In genomic region chr1:32393832-32394140, GRCh38 we compare ENCODE assay signal across 8 cellular contexts. TPM values are rescaled to one million over a fixed set of nuclear protein-coding genes. Genes with fewer than 3 reads are reported as not detected.
DNase-seq lines count a peak whose midpoint lies in the region; ATAC-seq and TF ChIP-seq lines count a peak whose summit lies in the region.

No MANE protein-coding gene starts in this region.

- peaks cover 0 to 1% of the 10 kb centered on the region in 2 donors for H3K27me3 Mint-ChIP-seq in CD4-positive, alpha-beta memory T cell

- H3K4me1 ChIP-seq in CD4-positive, alpha-beta memory T cell (ENCODE audit: insufficient read depth, low read length): peaks cover 43% of the 10 kb centered on the region
- H3K4me1 ChIP-seq in ascending aorta: peaks cover 9 to 24% of the 10 kb centered on the region in 2 donors
- H3K4me1 ChIP-seq in iPS-20b (ENCODE audit: insufficient read depth, low read length): peaks cover 6% of the 10 kb centered on the region

- peak overlapping the region; percentile 92 to 100 (median 100) for H3K27ac Mint-ChIP-seq in CD4-positive, alpha-beta memory T cell

- peaks cover 0 to 17% of the 10 kb centered on the region in 2 donors for H3K36me3 Mint-ChIP-seq in CD4-positive, alpha-beta memory T cell

- ATAC-seq in GM21529 (IDR thresholded peaks at IDR 0.05; ENCODE audit: unreplicated experiment) (peak; percentile 6), GM21360 (IDR thresholded peaks at IDR 0.05; ENCODE audit: unreplicated experiment) (no peak)

- POLR2A ChIA-PET in CD4-positive, alpha-beta memory T cell (lab: Charles Lee; ENCODE audit: partially characterized antibody): interaction anchor here (0.6 to 2.3 kb wide), 29 partner anchors 8 to 1097 kb away, joined by 3 to 29 read pairs (median 5); partner anchors contain the start of genes CCDC28B, IQCC, KHDRBS1 and KPNA6

- peak overlapping the region; percentile 94 for H3K9ac ChIP-seq in iPS-20b (ENCODE audit: low read depth, low read length)

- H3K27me3 ChIP-seq in CD4-positive, alpha-beta memory T cell (ENCODE audit: insufficient read depth, low read length): no peaks in the 10 kb centered on the region
- no peaks in the 10 kb centered on the region for H3K27me3 ChIP-seq in ascending aorta
- H3K27me3 ChIP-seq in iPS-20b (ENCODE audit: insufficient read depth, low read length): no peaks in the 10 kb centered on the region

- peaks cover 27% of the 10 kb centered on the region for H3K36me3 ChIP-seq in CD4-positive, alpha-beta memory T cell (ENCODE audit: insufficient read depth, low read length)
- H3K36me3 ChIP-seq in ascending aorta (peaks cover 23 to 29% of the 10 kb centered on the region in 2 donors), iPS-20b (ENCODE audit: insufficient read depth, low read depth, low read length) (peaks cover 38% of the 10 kb centered on the region)

- H3K4me3 ChIP-seq in CD4-positive, alpha-beta memory T cell (ENCODE audit: low read length in 2 of 2): peak overlapping the region; percentile 70 to 87
- H3K4me3 ChIP-seq in NB4 (ENCODE audit: low read depth, low read length) (peak overlapping the region; percentile 89), ascending aorta (peak overlapping the region; percentile 72 to 86), iPS-20b (ENCODE audit: low read length) (peak overlapping the region; percentile 97)

- intact Hi-C loops in CD4-positive, alpha-beta memory T cell (cut with micrococcal nuclease): loop anchor here (1.0 to 5.0 kb wide), 5 partner anchors 42 to 321 kb away; partner anchors contain the start of genes HDAC1, KPNA6, MARCKSL1 and TMEM39B
- intact Hi-C loops in ascending aorta (cut with DNase I): loop anchor here (1.0 to 2.0 kb wide), 2 partner anchors 42 to 101 kb away; partner anchors contain the start of gene HDAC1

- H3K4me1 Mint-ChIP-seq in CD4-positive, alpha-beta memory T cell: peaks cover 5 to 25% (median 19%) of the 10 kb centered on the region in 4 donors

- H3K9me3 ChIP-seq in CD4-positive, alpha-beta memory T cell (ENCODE audit: control insufficient read depth in 1 of 2, low read length in 2 of 2): no peaks in the 10 kb centered on the region
- no peaks in the 10 kb centered on the region for H3K9me3 ChIP-seq in ascending aorta
- H3K9me3 ChIP-seq in iPS-20b (ENCODE audit: insufficient read depth, low read depth, low read length): no peaks in the 10 kb centered on the region

- DNase-seq in CD4-positive, alpha-beta memory T cell: no peak
- DNase-seq in NB4 (ENCODE audit: low read depth) (peak; percentile 49), ascending aorta (ENCODE audit: low spot score in 2 of 2) (peak in 1 of 2 donors; percentile 79), retina (no peak)
- peak in 3 of 4 experiments; percentile 6 to 18 (median 12) for DNase-seq in stimulated activated CD4-positive, alpha-beta T cell treated with anti-CD3 and anti-CD28 coated beads, Interleukin-1b, Interleukin-23, amount 100 ng/mL, for 24 hours (ENCODE audit: low read depth in 4 of 4, low spot score in 1 of 4)

- peak overlapping the region; percentile 95 for H3K27ac ChIP-seq in CD4-positive, alpha-beta memory T cell (ENCODE audit: low read depth, low read length)
- peak overlapping the region; percentile 87 to 95 for H3K27ac ChIP-seq in ascending aorta
- H3K27ac ChIP-seq in iPS-20b (ENCODE audit: low read length): peak overlapping the region; percentile 41

- no peak for TF ChIP-seq CTCF in NB4 (IDR thresholded peaks at IDR 0.05; ENCODE audit: low read depth, low read length)
- no peak for TF ChIP-seq CTCF in ascending aorta (IDR thresholded peaks at IDR 0.05)

- CTCF ChIA-PET in CD4-positive, alpha-beta memory T cell (lab: Charles Lee; ENCODE audit: partially characterized antibody): interaction anchor here (0.6 to 2.6 kb wide), 6 partner anchors 17 to 178 kb away, joined by 3 to 17 read pairs (median 4); partner anchors contain the start of gene MARCKSL1

- no peak for TF ChIP-seq POLR2A in NB4 (IDR thresholded peaks at IDR 0.05; ENCODE audit: extremely low read depth, insufficient read length)

- H3K9me3 Mint-ChIP-seq in CD4-positive, alpha-beta memory T cell: no peaks in the 10 kb centered on the region

- peak overlapping the region; percentile 99 to 100 (median 100) for H3K4me3 Mint-ChIP-seq in CD4-positive, alpha-beta memory T cell

RNA-seq across cellular contexts. Expression of gene BSDC1, which starts 0.5 kb away (rescaled TPM):
- total RNA-seq in CD4-positive, alpha-beta memory T cell: 100 to 1,000 TPM; 106 to 112 TPM
- polyA plus RNA-seq in CD4-positive, alpha-beta memory T cell: 10 to 100 TPM; 29.7 to 46.3 TPM
- total RNA-seq in ascending aorta: 56.1 TPM

RNA-seq across cellular contexts. Expression of gene TSSK3, which starts 31.4 kb away (rescaled TPM):
- 1 to 10 TPM; 3.5 to 4.3 TPM for total RNA-seq in CD4-positive, alpha-beta memory T cell
- polyA plus RNA-seq in CD4-positive, alpha-beta memory T cell: under 1 TPM in 1 of 2 donors, not detected in 1; 0.73 TPM
- total RNA-seq in ascending aorta: 4.8 TPM

RNA-seq across cellular contexts. Expression of gene FAM229A, which starts 31.5 kb away (rescaled TPM):
- total RNA-seq in CD4-positive, alpha-beta memory T cell: 10 to 100 TPM; 32.2 to 34.6 TPM
- under 1 TPM in 1 of 2 donors, not detected in 1; 0.39 TPM for polyA plus RNA-seq in CD4-positive, alpha-beta memory T cell
- total RNA-seq in ascending aorta: 12.2 TPM

RNA-seq across cellular contexts. Expression of gene MARCKSL1, which starts 57.8 kb away (rescaled TPM):
- total RNA-seq in CD4-positive, alpha-beta memory T cell: 10 to 100 TPM; 46.5 to 47.3 TPM
- 10 to 100 TPM; 74.5 to 75.9 TPM for polyA plus RNA-seq in CD4-positive, alpha-beta memory T cell
- 21.8 TPM for total RNA-seq in ascending aorta

Comparison
In these comparisons a context has a peak if more than half of its experiments do, and no peak if none do; other contexts are left out.
1. DNase-seq: peak in NB4 (single experiment) and stimulated activated CD4-positive, alpha-beta T cell treated with anti-CD3 and anti-CD28 coated beads, Interleukin-1b, Interleukin-23, amount 100 ng/mL, for 24 hours (3 of 4); none in CD4-positive, alpha-beta memory T cell (0 of 5) and retina (single experiment).
2. H3K27ac ChIP-seq: peak in every context shown above with its lines; median percentile 95 in CD4-positive, alpha-beta memory T cell; 91 in ascending aorta; 41 in iPS-20b.
3. Peak in every context shown above with its lines, with median percentiles within 50 percentile points of each other: H3K4me3 ChIP-seq.